ENCODE assay signal across 10 cellular contexts in the genomic region with DNA sequence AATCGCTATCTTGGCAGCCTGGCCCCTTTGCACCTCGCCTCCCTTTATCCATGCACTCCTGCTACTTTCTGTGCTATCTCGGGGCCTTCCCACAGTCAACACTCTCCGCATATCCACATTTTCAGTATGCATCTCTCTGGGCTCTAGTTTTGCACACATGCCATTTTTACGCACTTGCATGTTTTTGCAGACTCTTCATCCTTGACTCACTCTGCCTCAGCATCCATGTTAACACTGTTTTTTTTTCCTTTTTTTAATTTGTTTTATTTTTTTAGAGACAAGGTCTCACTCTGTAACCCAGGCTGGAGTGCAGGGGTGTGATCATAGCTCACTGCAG. TPM values are rescaled to one million over a fixed set of nuclear protein-coding genes. Genes with fewer than 3 reads are reported as not detected.
DNase-seq lines count a peak whose midpoint lies in the region; TF ChIP-seq lines count a peak whose summit lies in the region.
"Had no signal": no experiment of that assay in that cellular context is flagged by ENCODE, and none has a peak within 500 bp of the region (broad histone marks: within the 10 kb centered on the region; RNA-seq: fewer than 3 reads in every experiment).

No MANE protein-coding gene starts in this region.

- no peak for DNase-seq in activated naive CD8-positive, alpha-beta T cell treated with anti-CD3 and anti-CD28 coated beads for 36 hours
- DNase-seq in choroid plexus epithelial cell (ENCODE audit: low read depth) = no peak
- no peak for DNase-seq in mesothelial cell of epicardium (ENCODE audit: low spot score in 2 of 2, unreplicated experiment in 2 of 2)
- no peak for DNase-seq in tibial nerve (ENCODE audit: low spot score in 2 of 2)
- no peak for DNase-seq in SIG-M5 (lab: John Stamatoyannopoulos, UW)
- DNase-seq in inferior parietal cortex (ENCODE audit: extremely low spot score) = no peak
- no peak for DNase-seq in central memory CD4-positive, alpha-beta T cell
- DNase-seq: activated CD4-positive, CD25-positive, alpha-beta regulatory T cell; activated effector memory CD4-positive, alpha-beta T cell treated with anti-CD3 and anti-CD28 coated beads, Interleukin-2, amount 50 U/mL, for 16 hours had no signal

- H3K9me3 Mint-ChIP-seq in activated naive CD8-positive, alpha-beta T cell (ENCODE audit: low read depth) = no peaks in the 10 kb centered on the region
- peaks cover 2% of the 10 kb centered on the region for H3K9me3 Mint-ChIP-seq in activated naive CD8-positive, alpha-beta T cell treated with anti-CD3 and anti-CD28 coated beads for 36 hours
- no peaks in the 10 kb centered on the region for H3K9me3 Mint-ChIP-seq in mesothelial cell of epicardium

- no peak for TF ChIP-seq EP300 in tibial nerve (IDR thresholded peaks at IDR 0.05)

- no peak overlapping the region for H3K27ac Mint-ChIP-seq in activated naive CD8-positive, alpha-beta T cell
- H3K27ac Mint-ChIP-seq in activated naive CD8-positive, alpha-beta T cell treated with anti-CD3 and anti-CD28 coated beads for 36 hours = no peak overlapping the region
- H3K27ac Mint-ChIP-seq in mesothelial cell of epicardium = peak overlapping the region; percentile 70

- H3K27ac ChIP-seq in tibial nerve = peak overlapping the region; percentile 64 to 94 (median 86)

- WGBS in tibial nerve, 2 donors = 13 to 15% methylated on average over 5 of the region's 5 CpGs

- H3K4me1 Mint-ChIP-seq in activated naive CD8-positive, alpha-beta T cell (ENCODE audit: low read depth) = peaks cover 19% of the 10 kb centered on the region
- peaks cover 21% of the 10 kb centered on the region for H3K4me1 Mint-ChIP-seq in activated naive CD8-positive, alpha-beta T cell treated with anti-CD3 and anti-CD28 coated beads for 36 hours
- H3K4me1 Mint-ChIP-seq in mesothelial cell of epicardium = peaks cover 49% of the 10 kb centered on the region

- H3K36me3 Mint-ChIP-seq in activated naive CD8-positive, alpha-beta T cell = no peaks in the 10 kb centered on the region
- peaks cover 7% of the 10 kb centered on the region for H3K36me3 Mint-ChIP-seq in activated naive CD8-positive, alpha-beta T cell treated with anti-CD3 and anti-CD28 coated beads for 36 hours
- peaks cover 3% of the 10 kb centered on the region for H3K36me3 Mint-ChIP-seq in mesothelial cell of epicardium

- H3K4me3 ChIP-seq in choroid plexus epithelial cell (ENCODE audit: low read depth, low read length) = peak overlapping the region; percentile 40
- H3K4me3 ChIP-seq in tibial nerve = peak overlapping the region in 3 of 4 donors; percentile 8 to 60 (median 28)

- no peaks in the 10 kb centered on the region for H3K27me3 ChIP-seq in tibial nerve

- peaks cover 0 to 1% (median 0%) of the 10 kb centered on the region in 3 donors for H3K36me3 ChIP-seq in tibial nerve

- no peaks in the 10 kb centered on the region for H3K27me3 Mint-ChIP-seq in activated naive CD8-positive, alpha-beta T cell
- H3K27me3 Mint-ChIP-seq in activated naive CD8-positive, alpha-beta T cell treated with anti-CD3 and anti-CD28 coated beads for 36 hours = no peaks in the 10 kb centered on the region
- H3K27me3 Mint-ChIP-seq in mesothelial cell of epicardium (ENCODE audit: low read depth) = no peaks in the 10 kb centered on the region

- no peaks in the 10 kb centered on the region for H3K9me3 ChIP-seq in tibial nerve

- TF ChIP-seq POLR2A in tibial nerve (IDR thresholded peaks at IDR 0.05) = no peak

- H3K4me3 Mint-ChIP-seq in activated naive CD8-positive, alpha-beta T cell = peak overlapping the region; percentile 3
- H3K4me3 Mint-ChIP-seq in activated naive CD8-positive, alpha-beta T cell treated with anti-CD3 and anti-CD28 coated beads for 36 hours = no peak overlapping the region
- H3K4me3 Mint-ChIP-seq in mesothelial cell of epicardium = peak overlapping the region; percentile 49

- peaks cover 0 to 81% (median 46%) of the 10 kb centered on the region in 4 donors for H3K4me1 ChIP-seq in tibial nerve

- TF ChIP-seq CTCF in choroid plexus epithelial cell (conservative IDR thresholded peaks at IDR 0.05; ENCODE audit: low read depth, low read length) = no peak
- TF ChIP-seq CTCF in mesothelial cell of epicardium (IDR thresholded peaks at IDR 0.05; ENCODE audit: unreplicated experiment) = no peak
- TF ChIP-seq CTCF in tibial nerve (IDR thresholded peaks at IDR 0.05) = no peak

RNA-seq across cellular contexts. Expression of gene MAMSTR, which starts 2.5 kb away (rescaled TPM):
- total RNA-seq in activated naive CD8-positive, alpha-beta T cell treated with anti-CD3 and anti-CD28 coated beads for 36 hours = under 1 TPM; 0.41 to 0.46 TPM
- total RNA-seq in mesothelial cell of epicardium (5.8 to 6.5 TPM (median 6.0 TPM) in 3 replicates), tibial nerve (1 to 10 TPM; 2.7 to 7.2 (median 5.9) TPM)

RNA-seq across cellular contexts. Expression of gene FUT2, which starts 21.3 kb away (rescaled TPM):
- not detected for total RNA-seq in activated naive CD8-positive, alpha-beta T cell treated with anti-CD3 and anti-CD28 coated beads for 36 hours
- total RNA-seq in mesothelial cell of epicardium (0.20 TPM in 1 of 3 replicates, not detected in the others), tibial nerve (under 1 TPM in 1 of 4 donors, not detected in 3; 0.44 TPM)

RNA-seq across cellular contexts. Expression of gene RASIP1, which starts 23.4 kb away (rescaled TPM):
- total RNA-seq in activated naive CD8-positive, alpha-beta T cell treated with anti-CD3 and anti-CD28 coated beads for 36 hours = under 1 TPM; 0.40 to 0.49 TPM
- total RNA-seq in mesothelial cell of epicardium (1.4 to 2.1 TPM (median 1.5 TPM) in 3 replicates), tibial nerve (10 to 100 TPM; 12.3 to 23.3 (median 19.8) TPM)

RNA-seq across cellular contexts. Expression of gene IZUMO1, which starts 29.7 kb away (rescaled TPM):
- total RNA-seq in activated naive CD8-positive, alpha-beta T cell treated with anti-CD3 and anti-CD28 coated beads for 36 hours = not detected
- total RNA-seq in mesothelial cell of epicardium (0.45 to 0.80 TPM (median 0.49 TPM) in 3 replicates), tibial nerve (under 1 TPM in 2 of 4 donors, not detected in 2; 0.21 to 0.30 TPM)

RNA-seq across cellular contexts. Expression of gene FUT1, which starts 35.4 kb away (rescaled TPM):
- total RNA-seq in activated naive CD8-positive, alpha-beta T cell treated with anti-CD3 and anti-CD28 coated beads for 36 hours = under 1 TPM; 0.06 to 0.12 TPM
- 3.5 to 4.4 TPM (median 4.3 TPM) in 3 replicates for total RNA-seq in mesothelial cell of epicardium
- 1 to 10 TPM in 3 of 4 donors, under 1 TPM in 1; 0.98 to 4.2 (median 2.4) TPM for total RNA-seq in tibial nerve
